Comparison of ENCODE assay signal across 1 cellular context in the genomic region with DNA sequence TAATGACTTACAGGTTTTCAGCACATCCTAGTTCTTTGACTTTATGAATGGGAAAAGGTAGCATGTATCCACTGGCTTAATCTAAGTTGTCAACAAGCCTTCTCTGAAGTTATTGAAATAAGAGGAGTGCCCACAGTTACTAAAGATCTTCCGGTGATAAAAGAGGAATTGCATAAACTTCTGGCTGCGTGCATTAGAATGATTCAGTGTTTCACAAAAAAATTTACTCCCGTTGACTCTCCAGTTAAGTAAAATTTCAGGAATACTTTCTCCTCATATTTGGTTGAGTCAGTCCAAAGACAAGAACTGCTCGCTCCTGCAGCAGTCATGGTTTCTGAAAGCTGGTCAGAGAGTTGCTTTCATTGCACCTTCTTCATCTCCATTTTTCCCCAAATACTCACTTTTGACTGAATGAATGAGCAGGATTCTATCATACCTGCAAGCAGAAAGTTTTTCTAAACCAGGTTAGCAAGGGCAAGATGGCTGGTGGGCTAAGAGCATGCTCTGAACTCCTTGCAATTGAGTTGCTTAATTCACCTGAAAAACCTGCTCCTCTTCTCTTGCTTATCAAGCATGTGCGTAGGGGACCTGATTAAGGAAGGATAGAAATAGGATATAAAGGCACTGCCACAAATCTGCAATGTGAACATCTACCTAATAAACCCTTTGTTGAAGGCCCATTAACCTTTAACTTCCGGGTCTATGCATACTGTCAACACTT.
TF ChIP-seq lines count a peak whose summit lies in the region.

No MANE protein-coding gene starts in this region.

TF ChIP-seq in SK-N-SH, 30 proteins besides CTCF, POLR2A, EP300 and RAD21 (continued from another document):
- TF ChIP-seq, protein P1, sequence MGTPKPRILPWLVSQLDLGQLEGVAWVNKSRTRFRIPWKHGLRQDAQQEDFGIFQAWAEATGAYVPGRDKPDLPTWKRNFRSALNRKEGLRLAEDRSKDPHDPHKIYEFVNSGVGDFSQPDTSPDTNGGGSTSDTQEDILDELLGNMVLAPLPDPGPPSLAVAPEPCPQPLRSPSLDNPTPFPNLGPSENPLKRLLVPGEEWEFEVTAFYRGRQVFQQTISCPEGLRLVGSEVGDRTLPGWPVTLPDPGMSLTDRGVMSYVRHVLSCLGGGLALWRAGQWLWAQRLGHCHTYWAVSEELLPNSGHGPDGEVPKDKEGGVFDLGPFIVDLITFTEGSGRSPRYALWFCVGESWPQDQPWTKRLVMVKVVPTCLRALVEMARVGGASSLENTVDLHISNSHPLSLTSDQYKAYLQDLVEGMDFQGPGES (IDR thresholded peaks at IDR 0.05; ENCODE audit: low read depth, low read length) = no peak
- TF ChIP-seq JUND (IDR thresholded peaks at IDR 0.05) (peak; percentile 69), EZH2phosphoT487 (IDR thresholded peaks at IDR 0.05; ENCODE audit: borderline replicate concordance, low read depth) (no peak), MEF2A (IDR thresholded peaks at IDR 0.05; ENCODE audit: borderline replicate concordance, low read depth) (no peak), NFIC (IDR thresholded peaks at IDR 0.05; ENCODE audit: borderline replicate concordance) (peak; percentile 72; the same call in 1 of the 2 replicates), MXI1 (IDR thresholded peaks at IDR 0.05; ENCODE audit: low read depth, low read length) (no peak)
- TF ChIP-seq, protein P2, sequence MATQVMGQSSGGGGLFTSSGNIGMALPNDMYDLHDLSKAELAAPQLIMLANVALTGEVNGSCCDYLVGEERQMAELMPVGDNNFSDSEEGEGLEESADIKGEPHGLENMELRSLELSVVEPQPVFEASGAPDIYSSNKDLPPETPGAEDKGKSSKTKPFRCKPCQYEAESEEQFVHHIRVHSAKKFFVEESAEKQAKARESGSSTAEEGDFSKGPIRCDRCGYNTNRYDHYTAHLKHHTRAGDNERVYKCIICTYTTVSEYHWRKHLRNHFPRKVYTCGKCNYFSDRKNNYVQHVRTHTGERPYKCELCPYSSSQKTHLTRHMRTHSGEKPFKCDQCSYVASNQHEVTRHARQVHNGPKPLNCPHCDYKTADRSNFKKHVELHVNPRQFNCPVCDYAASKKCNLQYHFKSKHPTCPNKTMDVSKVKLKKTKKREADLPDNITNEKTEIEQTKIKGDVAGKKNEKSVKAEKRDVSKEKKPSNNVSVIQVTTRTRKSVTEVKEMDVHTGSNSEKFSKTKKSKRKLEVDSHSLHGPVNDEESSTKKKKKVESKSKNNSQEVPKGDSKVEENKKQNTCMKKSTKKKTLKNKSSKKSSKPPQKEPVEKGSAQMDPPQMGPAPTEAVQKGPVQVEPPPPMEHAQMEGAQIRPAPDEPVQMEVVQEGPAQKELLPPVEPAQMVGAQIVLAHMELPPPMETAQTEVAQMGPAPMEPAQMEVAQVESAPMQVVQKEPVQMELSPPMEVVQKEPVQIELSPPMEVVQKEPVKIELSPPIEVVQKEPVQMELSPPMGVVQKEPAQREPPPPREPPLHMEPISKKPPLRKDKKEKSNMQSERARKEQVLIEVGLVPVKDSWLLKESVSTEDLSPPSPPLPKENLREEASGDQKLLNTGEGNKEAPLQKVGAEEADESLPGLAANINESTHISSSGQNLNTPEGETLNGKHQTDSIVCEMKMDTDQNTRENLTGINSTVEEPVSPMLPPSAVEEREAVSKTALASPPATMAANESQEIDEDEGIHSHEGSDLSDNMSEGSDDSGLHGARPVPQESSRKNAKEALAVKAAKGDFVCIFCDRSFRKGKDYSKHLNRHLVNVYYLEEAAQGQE (IDR thresholded peaks at IDR 0.05; ENCODE audit: low read depth, low read length) = no peak
TF ChIP-seq in SK-N-SH: peak in this region for 8.
